2 cellular contexts compared by ENCODE assay signal in genomic region chr4:76458297-76458696, GRCh38.
TF ChIP-seq lines count a peak whose summit lies in the region.

No MANE protein-coding gene starts in this region.

TF ChIP-seq in GM23338, 12 proteins besides CTCF, POLR2A, EP300 and RAD21 (continued from another document):
- TF ChIP-seq NANOG (IDR thresholded peaks at IDR 0.05; ENCODE audit: borderline replicate concordance) (no peak), ZNF462 (CRISPR knock-in tag; IDR thresholded peaks at IDR 0.05) (no peak), EZH2 (IDR thresholded peaks at IDR 0.05; ENCODE audit: low read depth, unreplicated experiment) (no peak), REST (IDR thresholded peaks at IDR 0.05; ENCODE audit: unreplicated experiment) (no peak)

TF ChIP-seq in WTC11, 78 proteins besides CTCF, POLR2A, EP300 and RAD21 (continued from another document):
- TF ChIP-seq FOXK1 (CRISPR knock-in tag; IDR thresholded peaks at IDR 0.05) (no peak), ZNF425 (CRISPR knock-in tag; conservative IDR thresholded peaks at IDR 0.05) (no peak), CREM (CRISPR knock-in tag; IDR thresholded peaks at IDR 0.05) (no peak), GTF2I (CRISPR knock-in tag; conservative IDR thresholded peaks at IDR 0.05) (no peak), RELA (CRISPR knock-in tag; IDR thresholded peaks at IDR 0.05; ENCODE audit: borderline replicate concordance) (no peak), ZBTB21 (CRISPR knock-in tag; IDR thresholded peaks at IDR 0.05; ENCODE audit: borderline replicate concordance) (no peak), ATF3 (CRISPR knock-in tag; conservative IDR thresholded peaks at IDR 0.05) (no peak), MLX (CRISPR knock-in tag; IDR thresholded peaks at IDR 0.05) (no peak), ERG (CRISPR knock-in tag; IDR thresholded peaks at IDR 0.05) (no peak), USF2 (CRISPR knock-in tag; IDR thresholded peaks at IDR 0.05) (no peak)
TF ChIP-seq in WTC11: peak in this region for 0.
